In genomic region chr1:155976913-155977606, GRCh38 we compare ENCODE assay signal across 2 cellular contexts.
TF ChIP-seq lines count a peak whose summit lies in the region.

No MANE protein-coding gene starts in this region.

TF ChIP-seq in SK-N-SH, 30 proteins besides CTCF, POLR2A, EP300 and RAD21:
- TF ChIP-seq FOSL2 (IDR thresholded peaks at IDR 0.05; ENCODE audit: borderline replicate concordance, low read depth): no peak
- TF ChIP-seq ELF1 (IDR thresholded peaks at IDR 0.05): no peak
- TF ChIP-seq SIN3A (IDR thresholded peaks at IDR 0.05; ENCODE audit: borderline replicate concordance, low read depth, low read length): no peak
- TF ChIP-seq GATA2 (CRISPR knock-in tag; IDR thresholded peaks at IDR 0.05): no peak
- no peak for TF ChIP-seq NRF1 (IDR thresholded peaks at IDR 0.05; ENCODE audit: low read depth, low read length)
- no peak for TF ChIP-seq MEF2A (IDR thresholded peaks at IDR 0.05; ENCODE audit: borderline replicate concordance, low read depth)
- no peak for TF ChIP-seq MXI1 (IDR thresholded peaks at IDR 0.05; ENCODE audit: low read depth, low read length)
- TF ChIP-seq PBX3 (IDR thresholded peaks at IDR 0.05): no peak
- TF ChIP-seq RFX5 (IDR thresholded peaks at IDR 0.05; ENCODE audit: low read length): no peak
- TF ChIP-seq YY1 (IDR thresholded peaks at IDR 0.05; ENCODE audit: low read depth): no peak

TF ChIP-seq in endothelial cell of umbilical vein, 7 proteins besides CTCF, POLR2A, EP300 and RAD21:
- TF ChIP-seq GATA2 (IDR thresholded peaks at IDR 0.05; ENCODE audit: insufficient read depth, insufficient read length, low read depth, low read length) (no peak), EZH2 (IDR thresholded peaks at IDR 0.05; ENCODE audit: borderline replicate concordance, low read depth, low read length, severe bottlenecking) (no peak), FOS (IDR thresholded peaks at IDR 0.05; ENCODE audit: borderline replicate concordance, insufficient read depth, low read length) (no peak), POLR2AphosphoS5 (IDR thresholded peaks at IDR 0.05; ENCODE audit: insufficient read depth, low read depth, low read length) (no peak)
TF ChIP-seq in endothelial cell of umbilical vein: peak in this region for 0.
